In genomic region chr3:13009132-13009945, GRCh38 we compare ENCODE assay signal across 8 cellular contexts.
A peak's percentile ranks its signal among the peaks of the same experiment; 100 is the strongest.
DNase-seq lines count a peak whose midpoint lies in the region; ATAC-seq and TF ChIP-seq lines count a peak whose summit lies in the region.

No MANE protein-coding gene starts in this region.

- intact Hi-C loops in left colon (cut with DNase I, micrococcal nuclease) (no loop called here), aorta (cut with DNase I) (no loop called here)

- no peaks in the 10 kb centered on the region for H3K4me1 ChIP-seq in aorta (ENCODE audit: control insufficient read depth in 1 of 2, insufficient read depth in 2 of 2, low read length in 2 of 2)

- no peak overlapping the region for H3K4me3 ChIP-seq in aorta (ENCODE audit: low read length in 2 of 2)

- peak; percentile 21 for ATAC-seq in HG03520 (IDR thresholded peaks at IDR 0.05; ENCODE audit: unreplicated experiment)
- ATAC-seq in left colon = peak; percentile 66
- peak; percentile 2 for ATAC-seq in aorta (ENCODE audit: low FRiP score)
- no peak for ATAC-seq in GM19467 (IDR thresholded peaks at IDR 0.05; ENCODE audit: unreplicated experiment)

- 88% methylated on average over 16 of the region's 16 CpGs for WGBS in aorta, 2 donors

- no peak overlapping the region for H3K27ac ChIP-seq in aorta (ENCODE audit: low read depth in 1 of 2, low read length in 2 of 2)

- TF ChIP-seq CTCF in GM13976 (IDR thresholded peaks at IDR 0.05; ENCODE audit: borderline replicate concordance, control extremely low read depth, extremely low read depth, insufficient read depth, missing control alignments) = no peak

- DNase-seq in GM13976 (ENCODE audit: low spot score) (peak; percentile 66), activated T-cell treated with anti-CD3 and anti-CD28 coated beads for 48 hours (ENCODE audit: low read depth) (peak; percentile 39), left colon (peak; percentile 82 to 84), aorta (peak; percentile 88 to 91), retina (no peak), middle frontal gyrus (ENCODE audit: extremely low spot score, low spot score) (no peak)

- in situ Hi-C loops in GM13976 (cut with MboI; ENCODE audit: low sequenced_read_pairs, unreplicated experiment) = no loop called here

- H3K36me3 ChIP-seq in aorta (ENCODE audit: control insufficient read depth in 1 of 2, insufficient read depth in 2 of 2, low read length in 1 of 2) = no peaks in the 10 kb centered on the region

- H3K9me3 ChIP-seq in aorta (ENCODE audit: control insufficient read depth, low read length) = no peaks in the 10 kb centered on the region

- H3K27me3 ChIP-seq in aorta (ENCODE audit: control insufficient read depth in 1 of 2, insufficient read depth in 2 of 2, low read length in 1 of 2) = no peaks in the 10 kb centered on the region

Comparison
In these comparisons a context has a peak if more than half of its experiments do, and no peak if none do; other contexts are left out.
1. DNase-seq: peak in GM13976 (single experiment), activated T-cell treated with anti-CD3 and anti-CD28 coated beads for 48 hours (single experiment), left colon (2 of 2) and aorta (2 of 2); none in retina (single experiment) and middle frontal gyrus (single experiment).